8 cellular contexts compared by ENCODE assay signal in the genomic region with DNA sequence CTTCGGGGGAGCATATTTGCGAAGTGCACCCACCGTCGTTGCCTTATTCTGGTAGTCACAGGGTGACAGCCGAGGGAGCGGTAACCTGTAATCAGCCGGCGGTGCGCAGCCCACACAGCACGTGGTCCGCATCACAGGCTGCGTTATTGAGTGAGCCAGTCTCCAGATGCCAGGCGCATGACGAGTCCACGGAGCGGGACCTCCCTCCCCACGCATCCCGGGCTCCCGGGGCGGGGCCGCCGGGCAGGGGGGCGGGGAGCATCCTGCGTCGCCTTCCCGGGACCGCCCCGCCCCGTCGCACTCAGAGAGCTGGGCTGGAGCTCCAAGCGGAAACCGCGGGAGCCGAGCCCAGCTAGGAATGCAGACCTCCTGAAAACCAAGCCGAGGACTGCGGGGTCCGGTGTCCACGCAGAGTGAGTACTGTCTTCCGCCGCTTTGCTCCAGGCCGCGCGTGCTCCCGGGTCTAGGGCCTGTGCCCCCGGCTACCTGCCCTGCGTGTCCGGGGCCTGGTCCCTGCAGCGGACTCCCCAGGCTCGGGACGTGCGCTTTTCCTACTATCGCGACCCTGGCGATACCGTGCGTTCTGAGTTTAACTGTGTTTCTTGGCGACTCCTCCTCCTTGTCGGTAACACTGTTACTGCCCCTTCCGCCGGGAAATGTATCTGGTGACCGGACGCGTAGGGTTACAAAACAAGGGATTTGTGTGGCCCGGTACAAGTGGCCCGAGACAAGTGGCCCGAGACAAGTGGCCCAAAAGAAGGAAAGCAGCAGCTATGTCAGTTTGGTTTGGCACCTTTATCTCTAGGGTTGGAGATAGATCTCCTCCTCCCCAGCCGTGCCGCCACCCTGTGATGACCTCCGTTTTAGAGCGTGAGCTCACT.
DNase-seq lines count a peak whose midpoint lies in the region; ATAC-seq lines count a peak whose summit lies in the region.

No MANE protein-coding gene starts in this region.

- ATAC-seq in HG03045 (IDR thresholded peaks at IDR 0.05; ENCODE audit: unreplicated experiment): peak; percentile 71

- DNase-seq in SKM-1 treated with dmso at 0.1 percent for 144 hours (lab: John Stamatoyannopoulos, UW; ENCODE audit: unreplicated experiment): peak; percentile 41
- DNase-seq in SKM-1 (lab: John Stamatoyannopoulos, UW; ENCODE audit: unreplicated experiment): no peak
- DNase-seq in NCI-H510A treated with DMSO at 0.1 percent for 48 hours (lab: John Stamatoyannopoulos, UW): peak; percentile 24
- DNase-seq in activated CD8-positive, alpha-beta memory T cell treated with anti-CD3 and anti-CD28 coated beads for 48 hours (ENCODE audit: low read depth in 2 of 3, low spot score in 2 of 3): peak; percentile 52 to 60 (median 55)
- peak; percentile 74 for DNase-seq in effector CD8-positive, alpha-beta T cell (lab: John Stamatoyannopoulos, UW)
- DNase-seq in medulla oblongata (ENCODE audit: extremely low spot score): peak; percentile 96
- DNase-seq in stimulated activated CD4-positive, alpha-beta T cell treated with anti-CD3 and anti-CD28 coated beads, TNF-alpha, amount 100 ng/mL, for 24 hours (ENCODE audit: low read depth in 3 of 3): peak; percentile 67 to 82 (median 70)
